8 cellular contexts compared by ENCODE assay signal in genomic region chr12:117367006-117367638, GRCh38. TPM values are rescaled to one million over a fixed set of nuclear protein-coding genes. Genes with fewer than 3 reads are reported as not detected.
A peak's percentile ranks its signal among the peaks of the same experiment; 100 is the strongest.
DNase-seq lines count a peak whose midpoint lies in the region; ATAC-seq and TF ChIP-seq lines count a peak whose summit lies in the region.

No MANE protein-coding gene starts in this region.

- H3K36me3 Mint-ChIP-seq in MCF 10A (ENCODE audit: insufficient read depth, unreplicated experiment): no peaks in the 10 kb centered on the region

- no peak overlapping the region for H3K4me3 Mint-ChIP-seq in MCF 10A (ENCODE audit: unreplicated experiment)

- no TSS peak for BruUV-seq in MCF 10A (replicated peaks; lab: Mats Ljungman, UMichigan)

- H3K9me3 Mint-ChIP-seq in MCF 10A (ENCODE audit: unreplicated experiment): peaks cover 8% of the 10 kb centered on the region

- peaks cover 7% of the 10 kb centered on the region for H3K4me1 Mint-ChIP-seq in MCF 10A (ENCODE audit: insufficient read depth, unreplicated experiment)

- peak; percentile 81 for TF ChIP-seq CTCF in MCF 10A (IDR thresholded peaks at IDR 0.05; ENCODE audit: unreplicated experiment)

- CTCF ChIA-PET in MCF 10A (lab: Yijun Ruan, JAX): interaction anchor here (0.6 to 9.2 kb wide), 52 partner anchors 8 to 666 kb away, joined by 3 to 262 read pairs (median 5); no protein-coding TSS in a partner anchor

- peaks cover 26% of the 10 kb centered on the region for H3K27me3 Mint-ChIP-seq in MCF 10A (ENCODE audit: insufficient read depth, unreplicated experiment)

- peak; percentile 25 for DNase-seq in activated naive CD4-positive, alpha-beta T cell treated with Interleukin-2 at 50 U/mL for 16 hours
- no peak for DNase-seq in activated naive CD4-positive, alpha-beta T cell (lab: John Stamatoyannopoulos, UW)
- DNase-seq in NCI-H1092 treated with DMSO at 0.1 percent for 48 hours (lab: John Stamatoyannopoulos, UW) (peak; percentile 42), MCF 10A (ENCODE audit: unreplicated experiment) (peak; percentile 79), iPS-NIHi7 (ENCODE audit: extremely low spot score) (peak; percentile 95)
- DNase-seq in stimulated activated CD4-positive, alpha-beta T cell treated with anti-CD3 and anti-CD28 coated beads, Interleukin-12 subunit alpha, Interleukin-12 subunit beta, amount 100 ng/mL, for 48 hours (ENCODE audit: low read depth in 2 of 3, low spot score in 1 of 3): peak; percentile 17 to 67 (median 51)

- intact Hi-C loops in MCF 10A (cut with micrococcal nuclease): loop anchor here (1.0 kb wide), 6 partner anchors 131 to 483 kb away; no protein-coding TSS in a partner anchor

- no peak overlapping the region for H3K27ac Mint-ChIP-seq in MCF 10A (ENCODE audit: low read depth, unreplicated experiment)

- POLR2A ChIA-PET in MCF 10A (lab: Yijun Ruan, JAX): interaction anchor here (0.8 to 1.7 kb wide), 4 partner anchors 23 to 472 kb away, joined by 3 to 5 read pairs (median 4); no protein-coding TSS in a partner anchor

- ATAC-seq in SK-N-SH treated with all-trans-retinoic acid at 6 μM for 48 hours: peak; percentile 85
- ATAC-seq in HG02885 (IDR thresholded peaks at IDR 0.05; ENCODE audit: poor library complexity, unreplicated experiment): no peak

TF ChIP-seq in SK-N-SH treated with all-trans-retinoic acid at 6 μM for 48 hours, 23 proteins besides CTCF, POLR2A, EP300 and RAD21:
- TF ChIP-seq, protein P1, sequence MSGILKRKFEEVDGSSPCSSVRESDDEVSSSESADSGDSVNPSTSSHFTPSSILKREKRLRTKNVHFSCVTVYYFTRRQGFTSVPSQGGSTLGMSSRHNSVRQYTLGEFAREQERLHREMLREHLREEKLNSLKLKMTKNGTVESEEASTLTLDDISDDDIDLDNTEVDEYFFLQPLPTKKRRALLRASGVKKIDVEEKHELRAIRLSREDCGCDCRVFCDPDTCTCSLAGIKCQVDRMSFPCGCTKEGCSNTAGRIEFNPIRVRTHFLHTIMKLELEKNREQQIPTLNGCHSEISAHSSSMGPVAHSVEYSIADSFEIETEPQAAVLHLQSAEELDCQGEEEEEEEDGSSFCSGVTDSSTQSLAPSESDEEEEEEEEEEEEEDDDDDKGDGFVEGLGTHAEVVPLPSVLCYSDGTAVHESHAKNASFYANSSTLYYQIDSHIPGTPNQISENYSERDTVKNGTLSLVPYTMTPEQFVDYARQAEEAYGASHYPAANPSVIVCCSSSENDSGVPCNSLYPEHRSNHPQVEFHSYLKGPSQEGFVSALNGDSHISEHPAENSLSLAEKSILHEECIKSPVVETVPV (CRISPR knock-in tag; IDR thresholded peaks at IDR 0.05): no peak
- TF ChIP-seq TCF4 (CRISPR knock-in tag; IDR thresholded peaks at IDR 0.05; ENCODE audit: borderline replicate concordance): no peak
- TF ChIP-seq SNAI2 (CRISPR knock-in tag; IDR thresholded peaks at IDR 0.05): no peak
- no peak for TF ChIP-seq CSDC2 (CRISPR knock-in tag; IDR thresholded peaks at IDR 0.05)
- no peak for TF ChIP-seq ZFP30 (CRISPR knock-in tag; IDR thresholded peaks at IDR 0.05)
- TF ChIP-seq ZFP3 (CRISPR knock-in tag; IDR thresholded peaks at IDR 0.05): no peak

RNA-seq across cellular contexts. Expression of gene NOS1, which starts 5.7 kb away (rescaled TPM):
- total RNA-seq in MCF 10A (2022): not detected in 2 replicates

Comparison
In these comparisons a context has a peak if more than half of its experiments do, and no peak if none do; other contexts are left out.
1. DNase-seq: peak in activated naive CD4-positive, alpha-beta T cell treated with Interleukin-2 at 50 U/mL for 16 hours (single experiment), NCI-H1092 treated with DMSO at 0.1 percent for 48 hours (single experiment), MCF 10A (single experiment), iPS-NIHi7 (single experiment) and stimulated activated CD4-positive, alpha-beta T cell treated with anti-CD3 and anti-CD28 coated beads, Interleukin-12 subunit alpha, Interleukin-12 subunit beta, amount 100 ng/mL, for 48 hours (3 of 3); none in activated naive CD4-positive, alpha-beta T cell (0 of 4).